Comparison of ENCODE assay signal across 11 cellular contexts in the genomic region with DNA sequence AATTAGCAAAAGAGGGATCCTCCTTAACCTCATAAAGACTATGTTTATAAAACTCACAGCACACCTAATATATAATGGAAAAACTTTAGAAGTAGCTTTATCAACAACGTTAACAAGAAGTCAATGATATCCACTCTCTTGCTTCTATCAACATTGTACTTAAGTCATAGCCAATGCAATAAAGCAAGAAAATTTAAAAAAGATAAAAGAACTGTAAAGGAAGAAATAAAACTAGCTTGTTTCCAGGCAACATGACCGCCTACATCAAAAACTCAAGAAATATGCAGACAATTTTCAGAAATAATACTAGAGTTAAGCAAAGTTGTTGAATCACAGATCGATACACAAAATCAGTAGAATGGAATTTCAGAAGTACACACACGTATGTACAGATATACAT.
"Had no signal": no experiment of that assay in that cellular context is flagged by ENCODE, and none has a peak within 500 bp of the region (broad histone marks: within the 10 kb centered on the region; RNA-seq: fewer than 3 reads in every experiment).

No MANE protein-coding gene starts in this region.

- H2AFZ ChIP-seq: GM23248, GM23338 had no signal

- H3K36me3 ChIP-seq: HAP-1 had no signal

- FAIRE-seq: H1, H54 had no signal

- H3K9me3 ChIP-seq: HAP-1 had no signal

- H3K4me2 ChIP-seq: GM23338 had no signal

- H3K27ac ChIP-seq: GM23248 had no signal

- ATAC-seq: GM23338, HCT116 had no signal

- H3K4me3 ChIP-seq: GM23248, GM23338, HAP-1 had no signal

- H3K4me1 ChIP-seq: HAP-1 had no signal

- DNase-seq: GM23248, GOT3, H7, H9, HCEC 1CT, HFFc6 had no signal

- H3K9ac ChIP-seq: GM23248 had no signal
